18 cellular contexts compared by ENCODE assay signal in the genomic region with DNA sequence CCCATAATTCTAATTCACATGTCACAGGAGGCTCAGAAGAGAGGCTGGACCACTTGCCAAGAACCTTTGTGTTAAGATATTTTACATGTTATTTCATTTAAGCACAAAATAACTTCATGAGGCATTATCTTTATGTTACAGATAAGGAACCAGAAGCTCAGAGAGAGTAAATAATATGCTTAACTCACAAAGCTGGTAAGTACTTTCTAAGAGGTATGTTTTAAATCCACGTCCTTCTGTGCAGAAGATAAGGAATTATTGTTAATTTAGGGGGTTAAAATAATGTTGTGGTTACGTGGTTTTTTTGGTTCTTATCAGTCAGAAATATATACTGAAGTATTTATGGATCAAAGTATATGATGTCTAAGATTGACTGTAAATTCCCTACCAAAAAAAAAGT.
"Had no signal": no experiment of that assay in that cellular context is flagged by ENCODE, and none has a peak within 500 bp of the region (broad histone marks: within the 10 kb centered on the region; RNA-seq: fewer than 3 reads in every experiment).

No MANE protein-coding gene starts in this region.

- DNase-seq: cortex of kidney; effector memory CD4-positive, alpha-beta T cell; gastrocnemius medialis; heart right ventricle; hypothalamus; kidney glomerular epithelial cell; naive thymus-derived CD8-positive, alpha-beta T cell; psoas muscle; retina; right lobe of liver; spleen; stimulated activated CD4-positive, alpha-beta T cell treated with anti-CD3 and anti-CD28 coated beads, Interleukin-15, amount 100 ng/mL, for 24 hours; stimulated activated CD4-positive, alpha-beta T cell treated with anti-CD3 and anti-CD28 coated beads, Interleukin-2, amount 100 ng/mL, for 24 hours; stimulated activated CD4-positive, alpha-beta T cell treated with anti-CD3 and anti-CD28 coated beads, Interleukin-4, amount 100 ng/mL, for 4 hours; stimulated activated naive CD4-positive, alpha-beta T cell treated with Interleukin-2 at 50 U/mL for 16 hours; trophoblast cell had no signal

- H3K9me3 Mint-ChIP-seq: naive thymus-derived CD8-positive, alpha-beta T cell had no signal

- H3K27me3 ChIP-seq: gastrocnemius medialis, heart right ventricle, neutrophil, right lobe of liver, spleen had no signal

- H3K27me3 Mint-ChIP-seq: naive thymus-derived CD8-positive, alpha-beta T cell had no signal

- ATAC-seq: esophagus mucosa; gastrocnemius medialis; heart right ventricle; naive thymus-derived CD8-positive, alpha-beta T cell; psoas muscle; right lobe of liver had no signal

- H3K36me3 ChIP-seq: gastrocnemius medialis, heart right ventricle, neutrophil, right lobe of liver, spleen had no signal

- H3K27ac ChIP-seq: gastrocnemius medialis, heart right ventricle, neutrophil, psoas muscle, right lobe of liver, spleen had no signal

- H3K4me1 ChIP-seq: gastrocnemius medialis, heart right ventricle, psoas muscle, right lobe of liver had no signal

- H3K4me3 ChIP-seq: gastrocnemius medialis, heart right ventricle, psoas muscle, right lobe of liver, spleen had no signal

- H3K9me3 ChIP-seq: gastrocnemius medialis, heart right ventricle, neutrophil, psoas muscle, right lobe of liver, spleen had no signal
